In genomic region chr2:24075915-24076848, GRCh38 we compare ENCODE assay signal across 8 cellular contexts. TPM values are rescaled to one million over a fixed set of nuclear protein-coding genes. Genes with fewer than 3 reads are reported as not detected.
DNase-seq lines count a peak whose midpoint lies in the region; ATAC-seq and TF ChIP-seq lines count a peak whose summit lies in the region.

Gene SF3B6, minus strand, starts transcription at chr2:24076326. Its CDS starts 97 bp downstream, at chr2:24076229.

- no peak for TF ChIP-seq CTCF in suprapubic skin (IDR thresholded peaks at IDR 0.05)

- H3K27me3 ChIP-seq in suprapubic skin = no peaks in the 10 kb centered on the region

- H3K4me3 ChIP-seq in GM08714 (ENCODE audit: low read length) (peak within 1 kb of the TSS; percentile 68), suprapubic skin (peak within 1 kb of the TSS; percentile 80)

- no peak for TF ChIP-seq EP300 in suprapubic skin (IDR thresholded peaks at IDR 0.05)

- peaks cover 37% of the 10 kb centered on the region for H3K36me3 ChIP-seq in suprapubic skin

- peak; percentile 96 for ATAC-seq in HG02610 (IDR thresholded peaks at IDR 0.05; ENCODE audit: unreplicated experiment)
- peak; percentile 91 to 93 for ATAC-seq in activated naive CD4-positive, alpha-beta T cell treated with anti-CD3 and anti-CD28 coated beads, Interleukin-2, amount 50 U/mL, for 72 hours

- DNase-seq in NCI-H1092 treated with DMSO at 0.1 percent for 48 hours (lab: John Stamatoyannopoulos, UW) (peak; percentile 95), SKM-1 (lab: John Stamatoyannopoulos, UW; ENCODE audit: unreplicated experiment) (peak; percentile 97), globus pallidus (ENCODE audit: low spot score) (peak; percentile 97), nucleus accumbens (lab: John Stamatoyannopoulos, UW) (peak; percentile 54 to 98 (median 95)), suprapubic skin (ENCODE audit: low spot score in 2 of 2) (peak; percentile 99 to 100)
- peak; percentile 99 for DNase-seq in activated naive CD4-positive, alpha-beta T cell treated with anti-CD3 and anti-CD28 coated beads, Interleukin-2, amount 50 U/mL, for 72 hours (ENCODE audit: low spot score in 2 of 2)

- WGBS in suprapubic skin = under 1% methylated on average over 48 of the region's 64 CpGs

- no peaks in the 10 kb centered on the region for H3K9me3 ChIP-seq in suprapubic skin

- H3K27ac Mint-ChIP-seq in activated naive CD4-positive, alpha-beta T cell treated with anti-CD3 and anti-CD28 coated beads, Interleukin-2, amount 50 U/mL, for 72 hours = peak within 1 kb of the TSS; percentile 90 to 97

- peak within 1 kb of the TSS; percentile 96 for H3K27ac ChIP-seq in suprapubic skin

- peaks cover 18 to 19% of the 10 kb centered on the region in 2 donors for H3K36me3 Mint-ChIP-seq in activated naive CD4-positive, alpha-beta T cell treated with anti-CD3 and anti-CD28 coated beads, Interleukin-2, amount 50 U/mL, for 72 hours

- H3K9me3 Mint-ChIP-seq in activated naive CD4-positive, alpha-beta T cell treated with anti-CD3 and anti-CD28 coated beads, Interleukin-2, amount 50 U/mL, for 72 hours = no peaks in the 10 kb centered on the region

- H3K4me1 ChIP-seq in suprapubic skin = peaks cover 27% of the 10 kb centered on the region

- peak in 1 of 2 donors; percentile 68 for TF ChIP-seq POLR2A in suprapubic skin (IDR thresholded peaks at IDR 0.05)

RNA-seq across cellular contexts. Expression of gene SF3B6, which starts in this region (rescaled TPM):
- total RNA-seq in activated naive CD4-positive, alpha-beta T cell treated with anti-CD3 and anti-CD28 coated beads, Interleukin-2, amount 50 U/mL, for 72 hours = 100 to 1,000 TPM; 137 to 171 TPM
- 100 to 1,000 TPM in 1 of 4 donors, 10 to 100 TPM in 3; 72.1 to 101 (median 85.6) TPM for total RNA-seq in suprapubic skin

Comparison
In these comparisons a context has a peak if more than half of its experiments do, and no peak if none do; other contexts are left out.
1. Peak in every context shown above with its lines: DNase-seq, ATAC-seq, H3K4me3 ChIP-seq and H3K27ac ChIP-seq.